26 cellular contexts compared by ENCODE assay signal in the genomic region with DNA sequence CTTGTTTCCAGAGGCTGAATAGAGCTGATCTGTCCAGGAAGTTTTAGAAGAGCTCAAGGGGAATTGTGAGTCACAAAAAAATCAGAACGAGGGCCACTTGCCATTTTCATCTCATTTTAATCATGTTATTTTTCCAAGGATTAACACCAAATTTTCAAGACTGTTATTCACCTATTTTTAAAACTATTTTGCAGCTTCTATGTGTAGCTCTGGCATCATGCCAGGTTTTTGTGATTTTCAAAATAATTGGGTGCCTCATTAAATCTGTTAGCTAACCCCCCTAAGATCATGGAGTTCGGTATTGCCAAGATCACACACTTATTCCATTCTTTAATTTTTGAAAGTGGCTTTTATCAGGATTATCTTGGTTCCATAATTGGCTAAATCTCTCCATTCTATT.
"Had no signal": no experiment of that assay in that cellular context is flagged by ENCODE, and none has a peak within 500 bp of the region (broad histone marks: within the 10 kb centered on the region; RNA-seq: fewer than 3 reads in every experiment).

No MANE protein-coding gene starts in this region.

- H3K4me1 ChIP-seq: SJCRH30 had no signal

- H3K9me3 ChIP-seq: SJCRH30 had no signal

- ATAC-seq: activated CD4-positive, CD25-positive, alpha-beta regulatory T cell treated with anti-CD3 and anti-CD28 coated beads, Interleukin-2, amount 50 U/mL, for 24 hours; activated CD8-positive, alpha-beta memory T cell treated with anti-CD3 and anti-CD28 coated beads, Interleukin-2, amount 10 ng/mL, durations not matched to agents 7 days and 5 days; activated naive CD8-positive, alpha-beta T cell treated with anti-CD3 and anti-CD28 coated beads, Interleukin-2, amount 50 U/mL, for 24 hours; WTC11 had no signal

- H3K4me3 ChIP-seq: SJCRH30, SK-N-MC had no signal

- H3K27ac ChIP-seq: brain microvascular endothelial cell, SJCRH30, SK-N-MC had no signal

- H3K27me3 ChIP-seq: brain microvascular endothelial cell, SJCRH30 had no signal

- DNase-seq: activated CD4-positive, alpha-beta memory T cell treated with anti-CD3 and anti-CD28 coated beads, Interleukin-2, amount 10 ng/mL, durations not matched to agents 7 days and 5 days; activated CD4-positive, alpha-beta T cell treated with anti-CD3 and anti-CD28 coated beads for 4 hours; activated CD4-positive, alpha-beta T cell treated with anti-CD3 and anti-CD28 coated beads, Interleukin-2, amount 50 U/mL, for 1 hour; activated CD8-positive, alpha-beta memory T cell treated with anti-CD3 and anti-CD28 coated beads for 24 hours; activated CD8-positive, alpha-beta memory T cell treated with anti-CD3 and anti-CD28 coated beads, Interleukin-2, amount 10 ng/mL, durations not matched to agents 7 days and 5 days; activated CD8-positive, alpha-beta memory T cell treated with anti-CD3 and anti-CD28 coated beads, Interleukin-2, amount 50 U/mL, for 48 hours; activated effector memory CD4-positive, alpha-beta T cell treated with Interleukin-2 at 50 U/mL for 16 hours; activated naive CD4-positive, alpha-beta T cell treated with anti-CD3 and anti-CD28 coated beads, Interleukin-2, amount 10 ng/mL, durations not matched to agents 7 days and 5 days; activated naive CD8-positive, alpha-beta T cell treated with anti-CD3 and anti-CD28 coated beads, Interleukin-2, amount 50 U/mL, for 24 hours; activated T-cell treated with anti-CD3 and anti-CD28 coated beads, Interleukin-2, amount 50 U/mL, for 48 hours; anterior cingulate cortex; brain microvascular endothelial cell; central memory CD4-positive, alpha-beta T cell; NCI-H1092 treated with DMSO at 0.1 percent for 48 hours; NCI-H1694; NCI-H1930; NCI-H2081 treated with DMSO at 0.1 percent for 48 hours; NCI-H226; NCI-H446 treated with DMSO at 0.1 percent for 48 hours; NCI-H524; NK-92 treated with Interleukin-12 subunit alpha and Interleukin-12 subunit beta, amount 100 ng/mL, for 24 hours; SHP77; SJCRH30 had no signal

- H3K36me3 ChIP-seq: brain microvascular endothelial cell, SJCRH30 had no signal
